ENCODE assay signal across 2 cellular contexts in the genomic region with DNA sequence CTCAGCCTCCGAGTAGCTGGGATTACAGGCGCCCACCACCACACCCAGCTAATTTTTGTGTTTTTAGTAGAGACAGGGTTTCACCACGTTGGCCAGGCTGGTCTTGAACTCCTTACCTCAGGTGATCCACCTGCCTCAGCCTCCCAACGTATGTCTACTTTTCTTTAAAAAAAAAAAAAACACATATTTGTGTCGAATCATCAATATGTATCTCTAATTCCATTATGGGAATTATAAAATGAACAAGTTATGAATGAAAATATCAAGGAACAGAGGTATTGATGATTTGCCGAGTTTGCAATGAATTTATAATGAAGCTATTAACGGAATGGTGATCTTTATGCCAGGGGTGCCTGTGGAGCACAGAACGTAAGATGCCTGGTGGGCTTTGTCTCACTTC. TPM values are rescaled to one million over a fixed set of nuclear protein-coding genes. Genes with fewer than 3 reads are reported as not detected.
"Had no signal": no experiment of that assay in that cellular context is flagged by ENCODE, and none has a peak within 500 bp of the region (broad histone marks: within the 10 kb centered on the region; RNA-seq: fewer than 3 reads in every experiment).

No MANE protein-coding gene starts in this region.

RNA-seq across cellular contexts. Expression of a gene that starts 5.3 kb away (rescaled TPM):
- total RNA-seq: OCI-LY7, T-cell had no signal
